1 cellular context compared by ENCODE assay signal in the genomic region with DNA sequence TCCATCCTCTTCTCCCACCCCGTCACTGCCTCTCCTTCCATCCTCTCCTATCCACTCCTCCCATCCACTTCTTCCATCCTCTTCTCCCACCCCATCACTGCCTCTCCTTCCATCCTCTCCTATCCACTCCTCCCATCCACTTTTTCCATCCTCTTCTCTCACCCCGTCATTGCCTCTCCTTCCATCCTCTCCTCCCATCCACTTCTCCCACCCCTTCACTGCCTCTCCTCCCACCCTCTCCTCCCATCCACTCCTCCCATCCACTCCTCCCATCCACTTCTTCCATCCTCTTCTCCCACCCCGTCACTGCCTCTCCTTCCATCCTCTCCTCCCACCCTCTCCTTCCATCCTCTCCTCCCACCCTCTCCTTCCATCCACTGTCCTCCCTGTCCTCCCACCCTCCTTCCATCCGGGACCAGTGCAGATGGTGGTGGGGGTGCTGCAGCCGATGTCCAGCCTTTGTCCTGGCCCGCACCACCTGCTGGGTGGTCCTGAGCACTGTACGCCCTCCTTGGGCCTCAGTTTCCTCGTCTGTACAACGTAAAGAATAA.
A peak's percentile ranks its signal among the peaks of the same experiment; 100 is the strongest.
TF ChIP-seq lines count a peak whose summit lies in the region.

No MANE protein-coding gene starts in this region.

TF ChIP-seq in HepG2, 621 proteins besides CTCF, POLR2A, EP300 and RAD21:
- TF ChIP-seq FOSL2 (CRISPR knock-in tag; IDR thresholded peaks at IDR 0.05), result no peak
- TF ChIP-seq, protein P1, sequence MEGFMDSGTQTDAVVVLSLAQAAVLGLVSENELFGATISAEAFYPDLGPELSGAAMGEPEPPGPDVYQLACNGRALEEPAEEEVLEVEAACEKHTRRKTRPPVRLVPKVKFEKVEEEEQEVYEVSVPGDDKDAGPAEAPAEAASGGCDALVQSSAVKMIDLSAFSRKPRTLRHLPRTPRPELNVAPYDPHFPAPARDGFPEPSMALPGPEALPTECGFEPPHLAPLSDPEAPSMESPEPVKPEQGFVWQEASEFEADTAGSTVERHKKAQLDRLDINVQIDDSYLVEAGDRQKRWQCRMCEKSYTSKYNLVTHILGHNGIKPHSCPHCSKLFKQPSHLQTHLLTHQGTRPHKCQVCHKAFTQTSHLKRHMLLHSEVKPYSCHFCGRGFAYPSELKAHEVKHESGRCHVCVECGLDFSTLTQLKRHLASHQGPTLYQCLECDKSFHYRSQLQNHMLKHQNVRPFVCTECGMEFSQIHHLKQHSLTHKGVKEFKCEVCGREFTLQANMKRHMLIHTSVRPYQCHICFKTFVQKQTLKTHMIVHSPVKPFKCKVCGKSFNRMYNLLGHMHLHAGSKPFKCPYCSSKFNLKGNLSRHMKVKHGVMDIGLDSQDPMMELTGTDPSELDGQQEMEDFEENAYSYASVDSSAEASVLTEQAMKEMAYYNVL (CRISPR knock-in tag; IDR thresholded peaks at IDR 0.05; ENCODE audit: borderline replicate concordance), result peak; percentile 21; the same call in 1 of the 2 replicates
